In genomic region chr12:65524666-65525065, GRCh38 we compare ENCODE assay signal across 13 cellular contexts.
A peak's percentile ranks its signal among the peaks of the same experiment; 100 is the strongest.
DNase-seq lines count a peak whose midpoint lies in the region; ATAC-seq, FAIRE-seq and TF ChIP-seq lines count a peak whose summit lies in the region.
"Had no signal": no experiment of that assay in that cellular context is flagged by ENCODE, and none has a peak within 500 bp of the region (broad histone marks: within the 10 kb centered on the region; RNA-seq: fewer than 3 reads in every experiment).

No MANE protein-coding gene starts in this region.

- no peaks in the 10 kb centered on the region for H3K9me3 ChIP-seq in smooth muscle cell (replicated peaks; ENCODE audit: low read depth)
- H3K9me3 ChIP-seq: tibial artery had no signal

- peak overlapping the region; percentile 45 for H3K9ac ChIP-seq in smooth muscle cell (ENCODE audit: low read depth)

- H3K27me3 ChIP-seq in smooth muscle cell (ENCODE audit: low read depth): no peaks in the 10 kb centered on the region
- H3K27me3 ChIP-seq: tibial artery had no signal

- H3K4me3 ChIP-seq in fibroblast of mammary gland (ENCODE audit: control insufficient read depth, low read depth, low read length) (no peak overlapping the region), smooth muscle cell (no peak overlapping the region)
- H3K4me3 ChIP-seq: tibial artery had no signal

- peaks cover 20% of the 10 kb centered on the region for H3F3A ChIP-seq in smooth muscle cell (ENCODE audit: low read depth)

- FAIRE-seq in H54 (lab: Jason Lieb, UNC): peak; percentile 85

- H2AFZ ChIP-seq in smooth muscle cell (ENCODE audit: low read depth): no peak overlapping the region

- H3K4me2 ChIP-seq in smooth muscle cell: peak overlapping the region; percentile 54

- no peak for TF ChIP-seq POLR2A in H54 (IDR thresholded peaks at IDR 0.05; ENCODE audit: low read depth, low read length)

- H3K4me1 ChIP-seq in smooth muscle cell (ENCODE audit: low read depth): peaks cover 20% of the 10 kb centered on the region
- H3K4me1 ChIP-seq: tibial artery had no signal

- no peak for TF ChIP-seq CTCF in fibroblast of mammary gland (conservative IDR thresholded peaks at IDR 0.05; ENCODE audit: control insufficient read depth, insufficient read depth, low read depth, low read length)
- TF ChIP-seq CTCF in smooth muscle cell (IDR thresholded peaks at IDR 0.05; ENCODE audit: borderline replicate concordance, insufficient read depth, poor library complexity, severe bottlenecking): no peak

- H3K79me2 ChIP-seq in smooth muscle cell (ENCODE audit: low read depth): no peaks in the 10 kb centered on the region

- peak overlapping the region; percentile 88 for H3K27ac ChIP-seq in smooth muscle cell (ENCODE audit: low read depth)
- H3K27ac ChIP-seq: tibial artery had no signal

- 8% methylated on average over 2 of the region's 2 CpGs for WGBS in smooth muscle cell (ENCODE audit: low lambda C conversion rate)

- peak; percentile 90 for ATAC-seq in SK-N-SH treated with all-trans-retinoic acid at 6 μM for 48 hours
- ATAC-seq: left ventricle myocardium superior, natural killer cell had no signal

- H4K20me1 ChIP-seq in smooth muscle cell (ENCODE audit: low read depth): no peaks in the 10 kb centered on the region

- DNase-seq in H54 (ENCODE audit: insufficient read length, low spot score) (peak; percentile 35), fibroblast of mammary gland (ENCODE audit: low read depth) (peak; percentile 89), smooth muscle cell (lab: John Stamatoyannopoulos, UW; ENCODE audit: unreplicated experiment) (no peak), NCI-H128 (lab: John Stamatoyannopoulos, UW; ENCODE audit: unreplicated experiment) (no peak), NCI-H1436 treated with DMSO at 0.1 percent for 48 hours (lab: John Stamatoyannopoulos, UW) (no peak), T-helper 9 cell (no peak)
- DNase-seq: GF-D8, left ventricle myocardium superior, natural killer cell, NCI-H1417, NCI-H345, tibial artery had no signal

- H3K36me3 ChIP-seq in smooth muscle cell (ENCODE audit: low read depth): no peaks in the 10 kb centered on the region
- H3K36me3 ChIP-seq: tibial artery had no signal

TF ChIP-seq in SK-N-SH treated with all-trans-retinoic acid at 6 μM for 48 hours, 23 proteins besides CTCF, POLR2A, EP300 and RAD21:
- peak; percentile 31; the same call in 1 of the 2 replicates for TF ChIP-seq POU6F1 (CRISPR knock-in tag; IDR thresholded peaks at IDR 0.05; ENCODE audit: borderline replicate concordance, low read depth)
- TF ChIP-seq TOX (CRISPR knock-in tag; IDR thresholded peaks at IDR 0.05; ENCODE audit: borderline replicate concordance): peak; percentile 73
- no peak for TF ChIP-seq ARNTL (CRISPR knock-in tag; IDR thresholded peaks at IDR 0.05; ENCODE audit: borderline replicate concordance, low read depth)
TF ChIP-seq in SK-N-SH treated with all-trans-retinoic acid at 6 μM for 48 hours: peak in this region for 2.

Comparison
In these comparisons a context has a peak if more than half of its experiments do, and no peak if none do; other contexts are left out.
1. DNase-seq: peak in H54 (single experiment) and fibroblast of mammary gland (single experiment); none in smooth muscle cell (single experiment), NCI-H128 (single experiment), NCI-H1436 treated with DMSO at 0.1 percent for 48 hours (single experiment) and T-helper 9 cell (single experiment).